In the genomic region with DNA sequence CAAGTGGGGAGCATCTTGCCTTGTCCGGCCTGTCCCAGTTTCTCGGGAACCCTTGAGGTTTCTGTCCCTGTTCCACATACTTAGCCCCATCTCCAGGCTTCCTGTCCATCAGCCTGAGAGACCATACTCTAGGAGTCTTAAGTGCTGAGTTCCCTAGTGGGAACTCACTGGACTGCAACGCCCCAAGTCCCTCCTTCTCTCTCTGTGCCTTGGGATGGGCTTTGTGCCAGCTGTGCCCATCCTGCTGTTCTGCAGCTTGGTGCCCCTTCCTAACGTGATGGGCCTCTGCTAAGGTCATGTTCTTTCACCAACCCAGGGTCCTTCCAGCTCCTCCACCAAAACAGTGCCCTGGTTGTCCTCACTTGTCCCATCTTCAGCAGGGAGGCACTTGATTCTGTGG, we compare ENCODE assay signal across 1 cellular context.
TF ChIP-seq lines count a peak whose summit lies in the region.

No MANE protein-coding gene starts in this region.

TF ChIP-seq in IMR-90, 13 proteins besides CTCF, POLR2A, EP300 and RAD21:
- TF ChIP-seq BHLHE40 (IDR thresholded peaks at IDR 0.05; ENCODE audit: low read depth, low read length) (no peak), FOS (IDR thresholded peaks at IDR 0.05; ENCODE audit: low read depth, low read length) (no peak), SMC3 (IDR thresholded peaks at IDR 0.05; ENCODE audit: low read depth, low read length) (no peak), ELK1 (IDR thresholded peaks at IDR 0.05; ENCODE audit: borderline replicate concordance, low read depth, low read length) (no peak), NFE2L2 (IDR thresholded peaks at IDR 0.05; ENCODE audit: low read depth, low read length) (no peak), MAFK (IDR thresholded peaks at IDR 0.05; ENCODE audit: low read depth, low read length) (no peak), RCOR1 (IDR thresholded peaks at IDR 0.05; ENCODE audit: insufficient replicate concordance, low read length) (no peak), CHD1 (IDR thresholded peaks at IDR 0.05; ENCODE audit: low read depth, low read length) (no peak), CEBPB (IDR thresholded peaks at IDR 0.05; ENCODE audit: low read depth, low read length) (no peak)
- TF ChIP-seq, protein P1, sequence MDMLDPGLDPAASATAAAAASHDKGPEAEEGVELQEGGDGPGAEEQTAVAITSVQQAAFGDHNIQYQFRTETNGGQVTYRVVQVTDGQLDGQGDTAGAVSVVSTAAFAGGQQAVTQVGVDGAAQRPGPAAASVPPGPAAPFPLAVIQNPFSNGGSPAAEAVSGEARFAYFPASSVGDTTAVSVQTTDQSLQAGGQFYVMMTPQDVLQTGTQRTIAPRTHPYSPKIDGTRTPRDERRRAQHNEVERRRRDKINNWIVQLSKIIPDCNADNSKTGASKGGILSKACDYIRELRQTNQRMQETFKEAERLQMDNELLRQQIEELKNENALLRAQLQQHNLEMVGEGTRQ (IDR thresholded peaks at IDR 0.05; ENCODE audit: low read depth, low read length): no peak
TF ChIP-seq in IMR-90: peak in this region for 0.
